Comparison of ENCODE assay signal across 1 cellular context in genomic region chr17:44655983-44656700, GRCh38.
A peak's percentile ranks its signal among the peaks of the same experiment; 100 is the strongest.
TF ChIP-seq lines count a peak whose summit lies in the region.

MEIOC (plus strand) TSS chr17:44656468; CDS start chr17:44656614, 146 bp downstream.

TF ChIP-seq in WTC11, 78 proteins besides CTCF, POLR2A, EP300 and RAD21 (continued from another document):
- peak; percentile 98 for TF ChIP-seq ZNF281 (CRISPR knock-in tag; IDR thresholded peaks at IDR 0.05)
